17 cellular contexts compared by ENCODE assay signal in the genomic region with DNA sequence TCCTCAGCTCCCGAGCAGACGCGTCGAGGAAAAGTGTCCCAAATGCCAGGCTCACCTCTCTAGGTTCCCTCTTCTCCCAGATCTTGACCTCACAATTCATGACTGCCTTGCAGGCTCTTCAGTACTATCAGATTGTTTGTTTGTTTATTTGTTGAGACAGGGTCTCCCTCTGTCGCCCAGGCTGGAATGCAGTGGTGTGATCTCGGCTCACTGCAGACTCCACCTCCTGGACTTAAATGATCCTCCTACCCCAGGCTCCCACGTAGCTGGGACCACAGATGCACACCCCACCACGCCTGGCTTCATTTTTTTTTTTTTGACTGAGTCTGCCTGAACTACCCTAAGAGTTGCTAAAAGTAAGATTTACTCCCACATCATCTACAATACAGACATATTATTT. TPM values are rescaled to one million over a fixed set of nuclear protein-coding genes. Genes with fewer than 3 reads are reported as not detected.
"Had no signal": no experiment of that assay in that cellular context is flagged by ENCODE, and none has a peak within 500 bp of the region (broad histone marks: within the 10 kb centered on the region; RNA-seq: fewer than 3 reads in every experiment).

No MANE protein-coding gene starts in this region.

- H3K4me3 ChIP-seq: ascending aorta, left ventricle myocardium inferior, sigmoid colon, tibial nerve, vagina had no signal

- H3K27ac Mint-ChIP-seq: activated CD4-positive, alpha-beta T cell treated with anti-CD3 and anti-CD28 coated beads, Interleukin-2, amount 10 ng/mL, durations not matched to agents 24 days and 14 days; T-helper 17 cell had no signal

- H3K27me3 ChIP-seq: ascending aorta, tibial nerve, vagina had no signal

- DNase-seq: activated CD4-positive, alpha-beta T cell treated with anti-CD3 and anti-CD28 coated beads, Interleukin-2, amount 10 ng/mL, durations not matched to agents 24 days and 14 days; activated CD4-positive, CD25-positive, alpha-beta regulatory T cell; activated CD8-positive, alpha-beta memory T cell treated with anti-CD3 and anti-CD28 coated beads for 24 hours; left ventricle myocardium inferior; sigmoid colon; stimulated activated CD4-positive, alpha-beta T cell treated with anti-CD3 and anti-CD28 coated beads, Interleukin-12 subunit alpha, Interleukin-12 subunit beta, amount 100 ng/mL, for 4 hours; stimulated activated CD4-positive, alpha-beta T cell treated with anti-CD3 and anti-CD28 coated beads, Interleukin-2, amount 100 ng/mL, for 24 hours; T-helper 17 cell had no signal

- H3K4me1 ChIP-seq: ascending aorta had no signal

- ATAC-seq: esophagus mucosa, T-helper 17 cell had no signal

- H3K27ac ChIP-seq: ascending aorta, sigmoid colon, tibial nerve, vagina had no signal

- H3K9me3 Mint-ChIP-seq: activated CD4-positive, alpha-beta T cell treated with anti-CD3 and anti-CD28 coated beads, Interleukin-2, amount 10 ng/mL, durations not matched to agents 24 days and 14 days had no signal

- H3K4me3 Mint-ChIP-seq: activated CD4-positive, alpha-beta T cell treated with anti-CD3 and anti-CD28 coated beads, Interleukin-2, amount 10 ng/mL, durations not matched to agents 24 days and 14 days; T-helper 17 cell had no signal

- H3K9me3 ChIP-seq: ascending aorta, left ventricle myocardium inferior, sigmoid colon, vagina had no signal

- H3K36me3 ChIP-seq: ascending aorta, left ventricle myocardium inferior, sigmoid colon, tibial nerve, vagina had no signal

RNA-seq across cellular contexts. Expression of gene TMEM235, which starts 15.9 kb away (rescaled TPM):
- total RNA-seq: activated CD4-positive, alpha-beta T cell treated with anti-CD3 and anti-CD28 coated beads, Interleukin-2, amount 10 ng/mL, durations not matched to agents 24 days and 14 days; ascending aorta; bronchial epithelial cell; esophagus mucosa; left ventricle myocardium inferior; osteocyte; pulmonary artery endothelial cell; sigmoid colon; T-helper 17 cell; tibial nerve; vagina had no signal
- polyA plus RNA-seq: keratinocyte, neural cell had no signal
